ENCODE assay signal across 23 cellular contexts in the genomic region with DNA sequence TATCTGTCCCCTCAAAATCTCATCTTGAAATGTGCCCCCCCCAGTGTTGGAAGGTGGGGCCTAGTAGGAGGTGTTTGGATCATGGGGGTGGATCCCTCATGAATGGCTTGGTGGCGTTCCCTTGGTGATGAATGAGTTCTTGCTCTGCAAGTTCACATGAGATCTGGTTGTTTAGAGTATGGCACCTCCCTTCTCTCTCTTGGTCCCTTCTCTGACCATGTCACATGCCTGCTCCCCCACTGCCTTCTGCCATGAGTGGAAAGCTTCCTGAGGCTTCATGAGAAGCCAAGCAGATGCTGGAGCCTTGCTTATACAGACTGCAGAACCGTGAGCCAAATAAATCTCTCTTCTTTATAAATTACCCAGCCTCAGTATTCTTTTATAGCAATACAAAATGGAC.
"Had no signal": no experiment of that assay in that cellular context is flagged by ENCODE, and none has a peak within 500 bp of the region (broad histone marks: within the 10 kb centered on the region; RNA-seq: fewer than 3 reads in every experiment).

No MANE protein-coding gene starts in this region.

- H3K4me2 ChIP-seq: neural progenitor cell had no signal

- H3K36me3 ChIP-seq: colonic mucosa, esophagus squamous epithelium, neural progenitor cell, right lobe of liver, transverse colon, upper lobe of right lung, uterus had no signal

- H3K27ac ChIP-seq: colonic mucosa, esophagus squamous epithelium, neural progenitor cell, parathyroid adenoma, right lobe of liver, suprapubic skin, transverse colon, upper lobe of right lung, uterus had no signal

- H3K9ac ChIP-seq: neural progenitor cell, parathyroid adenoma had no signal

- H2AFZ ChIP-seq: neural progenitor cell, parathyroid adenoma had no signal

- H3K4me3 ChIP-seq: colonic mucosa, esophagus squamous epithelium, lung, neural progenitor cell, right lobe of liver, suprapubic skin, transverse colon, upper lobe of right lung, uterus had no signal

- H3K27me3 ChIP-seq: colonic mucosa, esophagus squamous epithelium, neural progenitor cell, right lobe of liver, suprapubic skin, transverse colon, upper lobe of right lung, uterus had no signal

- DNase-seq: colonic mucosa; dermis blood vessel endothelial cell; effector memory CD4-positive, alpha-beta T cell; esophagus squamous epithelium; foreskin melanocyte; hypothalamus; left ventricle myocardium superior; naive thymus-derived CD4-positive, alpha-beta T cell; right lobe of liver; small intestine; stimulated activated CD4-positive, alpha-beta T cell treated with anti-CD3 and anti-CD28 coated beads, Interleukin-12 subunit alpha, Interleukin-12 subunit beta, amount 100 ng/mL, for 4 hours; stimulated activated CD4-positive, alpha-beta T cell treated with anti-CD3 and anti-CD28 coated beads, Interleukin-1b, Interleukin-23, amount 100 ng/mL, for 48 hours; stimulated activated CD4-positive, alpha-beta T cell treated with anti-CD3 and anti-CD28 coated beads, Interleukin-4, amount 100 ng/mL, for 1 hour; stimulated activated CD8-positive, alpha-beta memory T cell treated with anti-CD3 and anti-CD28 coated beads, Interleukin-4, amount 100 ng/mL, for 48 hours; stimulated activated naive CD4-positive, alpha-beta T cell; stimulated activated naive CD8-positive, alpha-beta T cell treated with anti-CD3 and anti-CD28 coated beads, Interleukin-15, amount 100 ng/mL, for 72 hours; transverse colon; upper lobe of right lung; uterus had no signal

- H3K4me1 ChIP-seq: colonic mucosa, esophagus squamous epithelium, neural progenitor cell, parathyroid adenoma, upper lobe of right lung had no signal

- H3K9me3 ChIP-seq: colonic mucosa, esophagus squamous epithelium, right lobe of liver, suprapubic skin, transverse colon, upper lobe of right lung, uterus had no signal

- H3K79me2 ChIP-seq: parathyroid adenoma had no signal
